8 cellular contexts compared by ENCODE assay signal in the genomic region with DNA sequence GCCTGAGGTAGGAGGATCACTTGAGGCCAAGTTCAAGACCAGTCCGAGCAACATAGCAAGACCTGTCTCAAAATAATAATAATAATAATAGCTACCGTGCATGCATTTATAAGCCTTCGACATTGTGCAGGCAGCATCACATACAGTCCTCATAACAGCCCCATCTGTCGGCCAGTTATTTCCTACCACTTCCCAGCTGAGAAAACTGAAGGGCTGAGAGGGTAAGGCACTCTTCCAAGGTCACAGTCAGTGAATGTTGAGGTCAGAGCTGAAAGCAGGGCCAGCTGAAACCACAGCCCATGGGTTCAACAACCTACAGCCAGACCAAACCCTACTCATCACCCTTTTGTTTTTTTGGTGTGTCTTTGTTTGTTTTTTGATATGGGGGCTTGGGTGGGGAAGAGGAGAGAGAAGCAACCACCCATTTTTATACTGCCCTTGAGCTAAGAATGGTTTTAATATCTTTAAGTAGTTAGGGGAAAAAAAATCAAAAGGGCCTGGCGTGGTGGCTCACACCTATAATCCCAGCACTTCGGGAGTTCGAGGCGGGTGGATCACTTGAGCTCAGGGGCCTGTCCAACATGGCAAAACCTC. TPM values are rescaled to one million over a fixed set of nuclear protein-coding genes. Genes with fewer than 3 reads are reported as not detected.
DNase-seq lines count a peak whose midpoint lies in the region; ATAC-seq and TF ChIP-seq lines count a peak whose summit lies in the region.

No MANE protein-coding gene starts in this region.

- no peak for TF ChIP-seq POLR2A in stomach (IDR thresholded peaks at IDR 0.05)

- CTCF ChIA-PET in activated CD4-positive, alpha-beta T cell treated with anti-CD3 and anti-CD28 coated beads for 36 hours (lab: Charles Lee) = interaction anchor here (0.6 to 4.7 kb wide), 11 partner anchors 9 to 798 kb away, joined by 3 to 43 read pairs (median 4); partner anchors contain the start of gene ITPK1
- CTCF ChIA-PET in activated B cell treated with CpG ODN at 0.5 μM for 24 hours (lab: Charles Lee) = interaction anchor here (0.8 to 2.6 kb wide), 9 partner anchors 8 to 180 kb away, joined by 3 to 37 read pairs (median 5); no protein-coding TSS in a partner anchor

- TF ChIP-seq EP300 in stomach (IDR thresholded peaks at IDR 0.05) = no peak

- H3K27ac Mint-ChIP-seq in activated CD4-positive, alpha-beta T cell treated with anti-CD3 and anti-CD28 coated beads for 36 hours = no peak overlapping the region
- H3K27ac Mint-ChIP-seq in activated B cell treated with CpG ODN at 0.5 μM for 24 hours = no peak overlapping the region
- H3K27ac Mint-ChIP-seq in activated T-helper 1 cell treated with anti-CD3 and anti-CD28 coated beads, Interleukin-12 subunit alpha, Interleukin-12 subunit beta, Interleukin-2, Interleukin-4 antibody, amounts not matched to agents 30 ng/mL and 10 ng/mL and 1 ng/mL, durations not matched to agents 14 hours and 24 hours and 36 hours = no peak overlapping the region

- H3K79me2 ChIP-seq in Karpas-422 (ENCODE audit: low read length) = no peaks in the 10 kb centered on the region

- WGBS in stomach, 5 donors = 61 to 67% (median 64%) methylated on average over 8 of the region's 8 CpGs

- H3K9ac ChIP-seq in Karpas-422 (ENCODE audit: low read length) = no peak overlapping the region

- H3K9me3 ChIP-seq in Karpas-422 (ENCODE audit: low read length) (no peaks in the 10 kb centered on the region), left ventricle myocardium inferior (replicated peaks) (no peaks in the 10 kb centered on the region), stomach (no peaks in the 10 kb centered on the region)

- H3K4me1 ChIP-seq in Karpas-422 (ENCODE audit: low read length) = peaks cover 10% of the 10 kb centered on the region
- peaks cover 17% of the 10 kb centered on the region for H3K4me1 ChIP-seq in left ventricle myocardium inferior
- H3K4me1 ChIP-seq in stomach = peaks cover 6 to 46% (median 38%) of the 10 kb centered on the region in 4 donors

- H3K4me3 ChIP-seq in Karpas-422 (ENCODE audit: low read length) (no peak overlapping the region), left ventricle myocardium inferior (no peak overlapping the region), stomach (no peak overlapping the region)

- H3K36me3 ChIP-seq in Karpas-422 (ENCODE audit: insufficient read depth, low read length) = no peaks in the 10 kb centered on the region
- no peaks in the 10 kb centered on the region for H3K36me3 ChIP-seq in left ventricle myocardium inferior
- no peaks in the 10 kb centered on the region for H3K36me3 ChIP-seq in stomach

- no peaks in the 10 kb centered on the region for H3K36me3 Mint-ChIP-seq in activated CD4-positive, alpha-beta T cell treated with anti-CD3 and anti-CD28 coated beads for 36 hours (ENCODE audit: low read depth)
- no peaks in the 10 kb centered on the region for H3K36me3 Mint-ChIP-seq in activated B cell treated with CpG ODN at 0.5 μM for 24 hours (ENCODE audit: low read depth)
- H3K36me3 Mint-ChIP-seq in activated T-helper 1 cell treated with anti-CD3 and anti-CD28 coated beads, Interleukin-12 subunit alpha, Interleukin-12 subunit beta, Interleukin-2, Interleukin-4 antibody, amounts not matched to agents 30 ng/mL and 10 ng/mL and 1 ng/mL, durations not matched to agents 14 hours and 24 hours and 36 hours (ENCODE audit: low read depth) = no peaks in the 10 kb centered on the region

- H3K4me2 ChIP-seq in Karpas-422 (ENCODE audit: low read depth, low read length, poor library complexity, severe bottlenecking) = no peak overlapping the region

- H3K9me3 Mint-ChIP-seq in activated CD4-positive, alpha-beta T cell treated with anti-CD3 and anti-CD28 coated beads for 36 hours (ENCODE audit: low read depth) = no peaks in the 10 kb centered on the region
- no peaks in the 10 kb centered on the region for H3K9me3 Mint-ChIP-seq in activated B cell treated with CpG ODN at 0.5 μM for 24 hours
- H3K9me3 Mint-ChIP-seq in activated T-helper 1 cell treated with anti-CD3 and anti-CD28 coated beads, Interleukin-12 subunit alpha, Interleukin-12 subunit beta, Interleukin-2, Interleukin-4 antibody, amounts not matched to agents 30 ng/mL and 10 ng/mL and 1 ng/mL, durations not matched to agents 14 hours and 24 hours and 36 hours = no peaks in the 10 kb centered on the region

- H3K27me3 ChIP-seq in Karpas-422 (ENCODE audit: low read length) (no peaks in the 10 kb centered on the region), left ventricle myocardium inferior (ENCODE audit: low read depth) (no peaks in the 10 kb centered on the region), stomach (no peaks in the 10 kb centered on the region)

- ATAC-seq in activated CD4-positive, alpha-beta T cell treated with anti-CD3 and anti-CD28 coated beads for 36 hours = peak; percentile 49
- peak; percentile 52 for ATAC-seq in activated B cell treated with CpG ODN at 0.5 μM for 24 hours (ENCODE audit: low read depth)
- ATAC-seq in GM21576 (IDR thresholded peaks at IDR 0.05; ENCODE audit: unreplicated experiment) = no peak

- no peak overlapping the region for H2AFZ ChIP-seq in Karpas-422 (ENCODE audit: low read length)

- H3K4me1 Mint-ChIP-seq in activated CD4-positive, alpha-beta T cell treated with anti-CD3 and anti-CD28 coated beads for 36 hours = no peaks in the 10 kb centered on the region
- H3K4me1 Mint-ChIP-seq in activated B cell treated with CpG ODN at 0.5 μM for 24 hours = no peaks in the 10 kb centered on the region
- no peaks in the 10 kb centered on the region for H3K4me1 Mint-ChIP-seq in activated T-helper 1 cell treated with anti-CD3 and anti-CD28 coated beads, Interleukin-12 subunit alpha, Interleukin-12 subunit beta, Interleukin-2, Interleukin-4 antibody, amounts not matched to agents 30 ng/mL and 10 ng/mL and 1 ng/mL, durations not matched to agents 14 hours and 24 hours and 36 hours (ENCODE audit: low read depth)

- DNase-seq in activated CD4-positive, alpha-beta T cell treated with anti-CD3 and anti-CD28 coated beads for 36 hours = peak; percentile 40
- no peak for DNase-seq in activated CD4-positive, alpha-beta T cell treated with anti-CD3 and anti-CD28 coated beads, Interleukin-2, amount 50 U/mL, for 1 hour
- peak; percentile 76 for DNase-seq in Karpas-422
- no peak for DNase-seq in activated B cell treated with CpG ODN at 0.5 μM for 24 hours
- DNase-seq in left ventricle myocardium inferior = no peak
- DNase-seq in stomach = peak; percentile 63
- DNase-seq in activated T-helper 1 cell treated with anti-CD3 and anti-CD28 coated beads, Interleukin-12 subunit alpha, Interleukin-12 subunit beta, Interleukin-2, Interleukin-4 antibody, amounts not matched to agents 30 ng/mL and 10 ng/mL and 1 ng/mL, durations not matched to agents 14 hours and 24 hours and 36 hours (ENCODE audit: low spot score) = no peak

- no peak overlapping the region for H3K27ac ChIP-seq in Karpas-422 (ENCODE audit: low read length)
- H3K27ac ChIP-seq in left ventricle myocardium inferior (replicated peaks) = peak overlapping the region; percentile 58
- H3K27ac ChIP-seq in stomach = peak overlapping the region in 4 of 5 donors; percentile 37 to 59 (median 56)

- peaks cover 5% of the 10 kb centered on the region; the same call in 1 of the 2 replicates for H4K20me1 ChIP-seq in Karpas-422 (ENCODE audit: insufficient read depth, low read depth, low read length)

- no peaks in the 10 kb centered on the region for H3K9me2 ChIP-seq in Karpas-422 (replicated peaks; ENCODE audit: insufficient read depth, low read length)

- TF ChIP-seq CTCF in activated B cell treated with CpG ODN at 0.5 μM for 24 hours (IDR thresholded peaks at IDR 0.05) (no peak), left ventricle myocardium inferior (IDR thresholded peaks at IDR 0.05; ENCODE audit: borderline replicate concordance) (peak; percentile 67), stomach (IDR thresholded peaks at IDR 0.05) (peak in 3 of 7 experiments; percentile 8 to 36 (median 21))

- no peak overlapping the region for H3K4me3 Mint-ChIP-seq in activated CD4-positive, alpha-beta T cell treated with anti-CD3 and anti-CD28 coated beads for 36 hours
- no peak overlapping the region for H3K4me3 Mint-ChIP-seq in activated B cell treated with CpG ODN at 0.5 μM for 24 hours
- H3K4me3 Mint-ChIP-seq in activated T-helper 1 cell treated with anti-CD3 and anti-CD28 coated beads, Interleukin-12 subunit alpha, Interleukin-12 subunit beta, Interleukin-2, Interleukin-4 antibody, amounts not matched to agents 30 ng/mL and 10 ng/mL and 1 ng/mL, durations not matched to agents 14 hours and 24 hours and 36 hours = no peak overlapping the region

- intact Hi-C loops in activated CD4-positive, alpha-beta T cell treated with anti-CD3 and anti-CD28 coated beads for 36 hours (cut with DNase I, micrococcal nuclease) = no loop called here
- intact Hi-C loops in activated B cell treated with CpG ODN at 0.5 μM for 24 hours (cut with micrococcal nuclease) (loop anchor here (1.0 kb wide), 2 partner anchors 16 to 180 kb away; no protein-coding TSS in a partner anchor), left ventricle myocardium inferior (cut with micrococcal nuclease) (no loop called here), stomach (cut with DNase I; ENCODE audit: low total_unique reads) (loop anchor here (10.0 kb wide), 1 partner anchor 178 kb away; no protein-coding TSS in a partner anchor)
- intact Hi-C loops in activated T-helper 1 cell treated with anti-CD3 and anti-CD28 coated beads, Interleukin-12 subunit alpha, Interleukin-12 subunit beta, Interleukin-2, Interleukin-4 antibody, amounts not matched to agents 30 ng/mL and 10 ng/mL and 1 ng/mL, durations not matched to agents 14 hours and 24 hours and 36 hours (cut with micrococcal nuclease) = loop anchor here (5.0 kb wide), 1 partner anchor 100 kb away; no protein-coding TSS in a partner anchor

- peaks cover 3% of the 10 kb centered on the region for H3K27me3 Mint-ChIP-seq in activated CD4-positive, alpha-beta T cell treated with anti-CD3 and anti-CD28 coated beads for 36 hours
- H3K27me3 Mint-ChIP-seq in activated B cell treated with CpG ODN at 0.5 μM for 24 hours = no peaks in the 10 kb centered on the region
- peaks cover 10% of the 10 kb centered on the region for H3K27me3 Mint-ChIP-seq in activated T-helper 1 cell treated with anti-CD3 and anti-CD28 coated beads, Interleukin-12 subunit alpha, Interleukin-12 subunit beta, Interleukin-2, Interleukin-4 antibody, amounts not matched to agents 30 ng/mL and 10 ng/mL and 1 ng/mL, durations not matched to agents 14 hours and 24 hours and 36 hours (ENCODE audit: insufficient read depth)

- POLR2A ChIA-PET in activated CD4-positive, alpha-beta T cell treated with anti-CD3 and anti-CD28 coated beads for 36 hours (lab: Charles Lee) = no interaction called here
- POLR2A ChIA-PET in activated B cell treated with CpG ODN at 0.5 μM for 24 hours (lab: Charles Lee) = interaction anchor here (0.6 kb wide), 1 partner anchor 334 kb away, joined by 5 read pairs; no protein-coding TSS in a partner anchor

RNA-seq across cellular contexts. Expression of gene ITPK1, which starts 16.8 kb away (rescaled TPM):
- total RNA-seq in activated CD4-positive, alpha-beta T cell treated with anti-CD3 and anti-CD28 coated beads for 36 hours = 10 to 100 TPM; 31.0 to 35.5 TPM
- 6.3 and 23.7 TPM in 2 replicates for total RNA-seq in Karpas-422 (2014; rRNA removed; shearing (Covaris generic); ENCODE audit: low replicate concordance)
- total RNA-seq in activated B cell treated with CpG ODN at 0.5 μM for 24 hours = 43.0 and 50.4 TPM in 2 replicates
- 112 TPM for total RNA-seq in left ventricle myocardium inferior
- 10 to 100 TPM; 17.8 to 46.3 (median 29.5) TPM for total RNA-seq in stomach
- polyA plus RNA-seq in stomach = 10 to 100 TPM; 23.3 to 32.8 (median 28.4) TPM
- total RNA-seq in activated T-helper 1 cell treated with anti-CD3 and anti-CD28 coated beads, Interleukin-12 subunit alpha, Interleukin-12 subunit beta, Interleukin-2, Interleukin-4 antibody, amounts not matched to agents 30 ng/mL and 10 ng/mL and 1 ng/mL, durations not matched to agents 14 hours and 24 hours and 36 hours = 71.0 and 77.3 TPM in 2 replicates

RNA-seq across cellular contexts. Expression of gene MOAP1, which starts 52.1 kb away (rescaled TPM):
- total RNA-seq in activated CD4-positive, alpha-beta T cell treated with anti-CD3 and anti-CD28 coated beads for 36 hours = 10 to 100 TPM; 11.7 to 15.9 TPM
- total RNA-seq in Karpas-422 (2014; rRNA removed; shearing (Covaris generic); ENCODE audit: low replicate concordance) = 50.8 and 79.2 TPM in 2 replicates
- 21.3 and 24.4 TPM in 2 replicates for total RNA-seq in activated B cell treated with CpG ODN at 0.5 μM for 24 hours
- total RNA-seq in left ventricle myocardium inferior = 61.1 TPM
- total RNA-seq in stomach = 10 to 100 TPM in 2 of 5 donors, 1 to 10 TPM in 2, under 1 TPM in 1; 0.87 to 44.1 (median 9.4) TPM
- polyA plus RNA-seq in stomach = 10 to 100 TPM; 18.3 to 26.0 (median 20.1) TPM
- total RNA-seq in activated T-helper 1 cell treated with anti-CD3 and anti-CD28 coated beads, Interleukin-12 subunit alpha, Interleukin-12 subunit beta, Interleukin-2, Interleukin-4 antibody, amounts not matched to agents 30 ng/mL and 10 ng/mL and 1 ng/mL, durations not matched to agents 14 hours and 24 hours and 36 hours = 16.8 and 18.4 TPM in 2 replicates

RNA-seq across cellular contexts. Expression of gene LYSET, which starts 52.5 kb away (rescaled TPM):
- 10 to 100 TPM in 1 of 2 experiments, 1 to 10 TPM in 1; 9.9 to 10.2 TPM for total RNA-seq in activated CD4-positive, alpha-beta T cell treated with anti-CD3 and anti-CD28 coated beads for 36 hours
- 21.1 and 35.7 TPM in 2 replicates for total RNA-seq in Karpas-422 (2014; rRNA removed; shearing (Covaris generic); ENCODE audit: low replicate concordance)
- total RNA-seq in activated B cell treated with CpG ODN at 0.5 μM for 24 hours (17.6 and 19.3 TPM in 2 replicates), left ventricle myocardium inferior (24.4 TPM), stomach (10 to 100 TPM in 1 of 5 donors, 1 to 10 TPM in 2, under 1 TPM in 2; 0.87 to 11.6 (median 2.9) TPM)
- polyA plus RNA-seq in stomach = 10 to 100 TPM; 19.3 to 23.8 (median 21.6) TPM
- 13.1 and 14.1 TPM in 2 replicates for total RNA-seq in activated T-helper 1 cell treated with anti-CD3 and anti-CD28 coated beads, Interleukin-12 subunit alpha, Interleukin-12 subunit beta, Interleukin-2, Interleukin-4 antibody, amounts not matched to agents 30 ng/mL and 10 ng/mL and 1 ng/mL, durations not matched to agents 14 hours and 24 hours and 36 hours

Comparison
In these comparisons a context has a peak if more than half of its experiments do, and no peak if none do; other contexts are left out.
1. DNase-seq: peak in activated CD4-positive, alpha-beta T cell treated with anti-CD3 and anti-CD28 coated beads for 36 hours (single experiment), Karpas-422 (single experiment) and stomach (single experiment); none in activated CD4-positive, alpha-beta T cell treated with anti-CD3 and anti-CD28 coated beads, Interleukin-2, amount 50 U/mL, for 1 hour (single experiment), activated B cell treated with CpG ODN at 0.5 μM for 24 hours (single experiment), left ventricle myocardium inferior (single experiment) and activated T-helper 1 cell treated with anti-CD3 and anti-CD28 coated beads, Interleukin-12 subunit alpha, Interleukin-12 subunit beta, Interleukin-2, Interleukin-4 antibody, amounts not matched to agents 30 ng/mL and 10 ng/mL and 1 ng/mL, durations not matched to agents 14 hours and 24 hours and 36 hours (single experiment).
2. intact Hi-C loops: an anchor here in activated B cell treated with CpG ODN at 0.5 μM for 24 hours (1.0 kb wide), stomach (10.0 kb wide) and activated T-helper 1 cell treated with anti-CD3 and anti-CD28 coated beads, Interleukin-12 subunit alpha, Interleukin-12 subunit beta, Interleukin-2, Interleukin-4 antibody, amounts not matched to agents 30 ng/mL and 10 ng/mL and 1 ng/mL, durations not matched to agents 14 hours and 24 hours and 36 hours (5.0 kb wide); none called in activated CD4-positive, alpha-beta T cell treated with anti-CD3 and anti-CD28 coated beads for 36 hours and left ventricle myocardium inferior.